Comparison of ENCODE assay signal across 9 cellular contexts in the genomic region with DNA sequence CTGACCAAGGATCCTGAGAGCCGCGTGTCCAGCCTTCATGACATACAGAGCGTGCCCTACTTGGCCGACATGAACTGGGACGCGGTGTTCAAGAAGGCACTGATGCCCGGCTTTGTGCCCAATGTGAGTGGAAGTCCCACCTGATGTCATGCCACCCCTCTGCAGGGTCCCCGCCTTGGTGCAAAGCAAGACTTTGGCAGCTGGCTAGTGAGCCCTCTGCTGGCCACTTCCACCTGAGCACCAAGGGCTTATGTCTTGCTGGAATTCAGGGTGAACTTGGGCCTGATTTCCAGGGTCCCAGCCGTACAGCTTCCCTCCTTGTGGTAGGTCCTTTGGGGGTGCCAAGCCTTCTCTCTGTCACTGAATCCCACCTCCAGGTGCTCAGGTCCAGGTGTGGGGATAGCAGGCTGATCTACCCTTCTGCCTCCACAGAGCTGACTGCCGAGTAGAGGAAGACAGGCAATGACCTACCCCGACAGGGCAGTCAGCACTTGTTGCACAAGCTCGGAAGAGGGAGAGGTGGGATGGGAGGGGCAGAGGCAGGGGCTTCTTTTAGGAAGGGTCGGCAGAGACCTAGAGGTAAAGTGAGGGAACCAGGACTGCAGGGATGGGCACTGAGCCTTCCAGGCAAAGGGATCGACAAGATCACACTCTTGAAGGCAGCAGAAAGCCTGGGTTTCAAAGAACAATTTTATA.
DNase-seq lines count a peak whose midpoint lies in the region; ATAC-seq and TF ChIP-seq lines count a peak whose summit lies in the region.
"Had no signal": no experiment of that assay in that cellular context is flagged by ENCODE, and none has a peak within 500 bp of the region (broad histone marks: within the 10 kb centered on the region; RNA-seq: fewer than 3 reads in every experiment).

No MANE protein-coding gene starts in this region.

- 77% methylated on average over 14 of the region's 14 CpGs for WGBS in smooth muscle cell (ENCODE audit: low lambda C conversion rate)

- H3K27ac ChIP-seq in right atrium auricular region = no peak overlapping the region
- no peak overlapping the region for H3K27ac ChIP-seq in foreskin keratinocyte
- no peak overlapping the region for H3K27ac ChIP-seq in smooth muscle cell (ENCODE audit: low read depth)
- H3K27ac ChIP-seq: skin epidermis had no signal

- H3K36me3 ChIP-seq in right atrium auricular region = no peaks in the 10 kb centered on the region
- H3K36me3 ChIP-seq in smooth muscle cell (ENCODE audit: low read depth) = no peaks in the 10 kb centered on the region

- no peaks in the 10 kb centered on the region for H3K9me3 ChIP-seq in right atrium auricular region
- no peaks in the 10 kb centered on the region for H3K9me3 ChIP-seq in smooth muscle cell (replicated peaks; ENCODE audit: low read depth)

- H3K4me3 ChIP-seq in right atrium auricular region (no peak overlapping the region), smooth muscle cell (no peak overlapping the region)
- H3K4me3 ChIP-seq: skin epidermis had no signal

- no peaks in the 10 kb centered on the region for H4K20me1 ChIP-seq in smooth muscle cell (ENCODE audit: low read depth)

- H3F3A ChIP-seq in smooth muscle cell (ENCODE audit: low read depth) = no peaks in the 10 kb centered on the region

- H3K27me3 ChIP-seq in right atrium auricular region (no peaks in the 10 kb centered on the region), foreskin keratinocyte (no peaks in the 10 kb centered on the region), smooth muscle cell (ENCODE audit: low read depth) (no peaks in the 10 kb centered on the region)

- H3K9ac ChIP-seq in smooth muscle cell (ENCODE audit: low read depth) = no peak overlapping the region

- H3K79me2 ChIP-seq in smooth muscle cell (ENCODE audit: low read depth) = no peaks in the 10 kb centered on the region

- H3K4me2 ChIP-seq in smooth muscle cell = no peak overlapping the region

- TF ChIP-seq CTCF in right atrium auricular region (IDR thresholded peaks at IDR 0.05) (peak in 1 of 2 donors; percentile 53), foreskin keratinocyte (conservative IDR thresholded peaks at IDR 0.05) (peak; percentile 65), smooth muscle cell (IDR thresholded peaks at IDR 0.05; ENCODE audit: borderline replicate concordance, insufficient read depth, poor library complexity, severe bottlenecking) (peak; percentile 58)

- intact Hi-C loops in Right ventricle myocardium inferior (cut with DNase I) = no loop called here

- H3K4me1 ChIP-seq in right atrium auricular region (no peaks in the 10 kb centered on the region), foreskin keratinocyte (no peaks in the 10 kb centered on the region), smooth muscle cell (ENCODE audit: low read depth) (no peaks in the 10 kb centered on the region)

- DNase-seq in Right ventricle myocardium inferior (ENCODE audit: missing footprints) (no peak), right atrium auricular region (ENCODE audit: low spot score) (no peak), RKO (ENCODE audit: low spot score) (peak; percentile 30), foreskin keratinocyte (no peak), smooth muscle cell (lab: John Stamatoyannopoulos, UW; ENCODE audit: unreplicated experiment) (no peak), T-helper 9 cell (no peak)

- ATAC-seq in Right ventricle myocardium inferior (peak; percentile 26), foreskin keratinocyte (peak; percentile 28), esophagus mucosa (no peak), HG03045 (IDR thresholded peaks at IDR 0.05; ENCODE audit: unreplicated experiment) (no peak)

- no peak overlapping the region for H2AFZ ChIP-seq in smooth muscle cell (ENCODE audit: low read depth)

Comparison
In these comparisons a context has a peak if more than half of its experiments do, and no peak if none do; other contexts are left out.
1. ATAC-seq: peak in Right ventricle myocardium inferior (single experiment) and foreskin keratinocyte (single experiment); none in esophagus mucosa (single experiment) and HG03045 (single experiment).